In the genomic region with DNA sequence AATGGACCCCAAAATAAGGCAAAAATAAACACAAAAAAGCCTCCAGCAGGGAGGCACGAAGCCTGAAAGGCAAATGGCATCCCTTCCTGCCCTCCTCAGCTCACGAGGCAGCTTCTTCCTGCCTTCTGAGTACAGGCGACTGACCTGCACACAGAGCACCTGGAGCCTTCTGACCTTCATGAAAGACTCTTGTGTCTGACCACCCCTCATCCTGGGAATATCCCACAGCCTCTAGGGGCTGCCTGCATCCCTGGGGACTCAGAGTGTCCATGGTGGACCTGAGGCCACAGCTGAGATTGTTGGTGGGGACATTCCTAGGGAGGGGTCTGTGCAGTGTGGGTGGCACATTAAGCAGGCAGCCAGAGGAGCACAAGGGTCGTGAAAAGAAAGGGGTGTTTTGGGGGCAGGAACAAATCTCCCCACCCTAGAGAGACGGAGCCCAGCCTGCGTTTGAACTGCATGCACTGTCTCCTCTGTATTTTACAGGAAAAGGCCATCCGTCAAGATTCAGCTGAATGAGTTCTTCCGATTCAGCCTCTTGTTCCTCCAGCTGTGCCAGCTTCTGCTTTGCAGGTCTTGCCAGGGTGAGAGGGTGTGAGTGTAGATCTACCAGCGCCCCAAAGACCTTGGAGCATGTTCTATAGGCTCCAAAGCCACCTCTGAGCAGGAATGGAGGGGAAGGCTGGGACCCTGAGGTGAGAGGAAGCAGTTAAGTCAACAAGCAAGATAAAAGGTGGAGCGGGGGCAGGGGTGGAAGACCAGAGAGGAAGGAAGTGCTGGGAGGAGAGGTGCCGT, we compare ENCODE assay signal across 9 cellular contexts.
DNase-seq lines count a peak whose midpoint lies in the region; ATAC-seq and TF ChIP-seq lines count a peak whose summit lies in the region.
"Had no signal": no experiment of that assay in that cellular context is flagged by ENCODE, and none has a peak within 500 bp of the region (broad histone marks: within the 10 kb centered on the region; RNA-seq: fewer than 3 reads in every experiment).

No MANE protein-coding gene starts in this region.

- H3K4me3 ChIP-seq in IMR-90 (ENCODE audit: insufficient read depth, low read depth, low read length), result no peak overlapping the region

- peaks cover 12% of the 10 kb centered on the region for H3K4me1 ChIP-seq in IMR-90 (ENCODE audit: control insufficient read depth, insufficient read depth, low read length)

- no peak overlapping the region for H3K9ac ChIP-seq in IMR-90 (ENCODE audit: low read depth, low read length)

- no peaks in the 10 kb centered on the region for H4K20me1 ChIP-seq in IMR-90 (ENCODE audit: insufficient read depth, low read length)

- H2BK15ac ChIP-seq in IMR-90 (ENCODE audit: low read depth, low read length), result peak overlapping the region; percentile 84; the same call in 2 of the 3 replicates

- no peak overlapping the region for H2BK5ac ChIP-seq in IMR-90 (ENCODE audit: low read depth, low read length, poor library complexity, severe bottlenecking)

- no peak overlapping the region; the same call in 1 of the 2 replicates for H3K18ac ChIP-seq in IMR-90 (ENCODE audit: low read depth, low read length)

- H2AK9ac ChIP-seq in IMR-90 (replicated peaks; ENCODE audit: low read depth, low read length, poor library complexity), result peak overlapping the region; percentile 38

- peak overlapping the region; percentile 81 for H2BK20ac ChIP-seq in IMR-90 (ENCODE audit: low read depth, low read length)

- H3K9me3 Mint-ChIP-seq in nephron progenitor cell, result peaks cover 13% of the 10 kb centered on the region
- no peaks in the 10 kb centered on the region for H3K9me3 Mint-ChIP-seq in natural killer cell

- ATAC-seq in IMR-90 (ENCODE audit: low read depth) (no peak), natural killer cell (no peak)

- CTCF ChIA-PET in IMR-90 (lab: Yijun Ruan, JAX), result interaction anchor here (0.6 to 1.1 kb wide), 3 partner anchors 12 to 195 kb away, joined by 3 read pairs; no protein-coding TSS in a partner anchor

- in situ Hi-C loops in IMR-90 (cut with MboI; ENCODE audit: low sequenced_read_pairs), result no loop called here

- peak overlapping the region; percentile 55 for H2BK120ac ChIP-seq in IMR-90 (ENCODE audit: low read depth, low read length)

- no peak overlapping the region for H3K56ac ChIP-seq in IMR-90 (ENCODE audit: extremely low read depth, insufficient read depth, low read length)

- DNase-seq in CD1c-positive myeloid dendritic cell (ENCODE audit: extremely low spot score), result peak; percentile 54
- DNase-seq in IMR-90, result no peak
- DNase-seq in ecto neural progenitor cell (ENCODE audit: low spot score), result peak; percentile 45
- no peak for DNase-seq in nephron progenitor cell
- no peak for DNase-seq in epidermal melanocyte (ENCODE audit: insufficient read length, low spot score)
- no peak for DNase-seq in NCI-H2081 (lab: John Stamatoyannopoulos, UW)
- DNase-seq in cerebellar nuclear complex (lab: John Stamatoyannopoulos, UW), result no peak
- no peak for DNase-seq in natural killer cell
- DNase-seq: activated CD4-positive, alpha-beta T cell treated with anti-CD3 and anti-CD28 coated beads, Interleukin-2, amount 50 U/mL, for 4 hours had no signal

- H3K23ac ChIP-seq in IMR-90 (ENCODE audit: low read depth, low read length), result no peak overlapping the region; the same call in 1 of the 2 replicates

- TF ChIP-seq CTCF in IMR-90 (conservative IDR thresholded peaks at IDR 0.05; ENCODE audit: low read depth, low read length), result no peak
- no peak for TF ChIP-seq CTCF in nephron progenitor cell (IDR thresholded peaks at IDR 0.05)
- TF ChIP-seq CTCF in natural killer cell (IDR thresholded peaks at IDR 0.05), result no peak

- H3K79me1 ChIP-seq in IMR-90 (ENCODE audit: low read depth in 1 of 2, low read length in 2 of 2), result no peaks in the 10 kb centered on the region

- intact Hi-C loops in IMR-90 (cut with micrococcal nuclease), result no loop called here
- intact Hi-C loops in natural killer cell (cut with micrococcal nuclease), result no loop called here

- H2AK5ac ChIP-seq in IMR-90 (ENCODE audit: low read depth, low read length), result peak overlapping the region; percentile 69

- H3K14ac ChIP-seq in IMR-90 (replicated peaks; ENCODE audit: low read depth, low read length), result peak overlapping the region; percentile 68; the same call in 1 of the 2 replicates

- 88% methylated on average over 5 of the region's 11 CpGs; no CpG with 5 or more reads in 1 of the 2 experiments for WGBS in IMR-90 (ENCODE audit: extremely low coverage in 2 of 2, insufficient read length in 1 of 2), 2 experiments

- no peaks in the 10 kb centered on the region for H3K27me3 ChIP-seq in IMR-90 (ENCODE audit: control insufficient read depth, insufficient read depth, low read length)

- H2AFZ ChIP-seq in IMR-90 (replicated peaks; ENCODE audit: low read length, poor library complexity), result peak overlapping the region; percentile 87

- no peaks in the 10 kb centered on the region; the same call in 1 of the 2 replicates for H3K9me3 ChIP-seq in IMR-90 (ENCODE audit: control insufficient read depth, insufficient read depth, low read length)

- peak overlapping the region in 1 of 2 experiments; percentile 91; a peak in 2 of 4 replicates for H4K8ac ChIP-seq in IMR-90 (ENCODE audit: low read depth in 2 of 2, low read length in 2 of 2)

- H4K5ac ChIP-seq in IMR-90 (ENCODE audit: low read depth, low read length), result peak overlapping the region; percentile 74; the same call in 1 of the 2 replicates

- H3K4me3 Mint-ChIP-seq in nephron progenitor cell (peak overlapping the region; percentile 78), natural killer cell (no peak overlapping the region)

- H3K27me3 Mint-ChIP-seq in nephron progenitor cell (ENCODE audit: low read depth, poor library complexity) (peaks cover 19% of the 10 kb centered on the region), natural killer cell (ENCODE audit: low read depth in 2 of 2) (peaks cover 17 to 25% of the 10 kb centered on the region in 2 donors)

- peak overlapping the region; percentile 71; the same call in 1 of the 2 replicates for H3K27ac ChIP-seq in IMR-90 (ENCODE audit: insufficient read depth, low read length)

- peak overlapping the region; percentile 86 for H3K4ac ChIP-seq in IMR-90 (ENCODE audit: low read depth, low read length)

- H3K4me1 Mint-ChIP-seq in nephron progenitor cell (peaks cover 22% of the 10 kb centered on the region), natural killer cell (peaks cover 10 to 21% of the 10 kb centered on the region in 2 donors)

- POLR2A ChIA-PET in IMR-90 (lab: Charles Lee; ENCODE audit: unreplicated experiment), result no interaction called here

- H3K36me3 ChIP-seq in IMR-90 (ENCODE audit: control insufficient read depth, insufficient read depth, low read length), result no peaks in the 10 kb centered on the region

- no peak for TF ChIP-seq RAD21 in IMR-90 (IDR thresholded peaks at IDR 0.05; ENCODE audit: low read length)

- H3K36me3 Mint-ChIP-seq in nephron progenitor cell (ENCODE audit: low read depth) (no peaks in the 10 kb centered on the region), natural killer cell (no peaks in the 10 kb centered on the region)

- peak overlapping the region; percentile 82 for H3K27ac Mint-ChIP-seq in nephron progenitor cell
- H3K27ac Mint-ChIP-seq in natural killer cell, result no peak overlapping the region

- H3K9me1 ChIP-seq in IMR-90 (ENCODE audit: insufficient read depth, low read length), result peaks cover 15% of the 10 kb centered on the region; the same call in 1 of the 2 replicates

- no TSS peak for BruUV-seq in IMR-90 (replicated peaks; lab: Mats Ljungman, UMichigan)

- no peak overlapping the region for H3K4me2 ChIP-seq in IMR-90 (ENCODE audit: low read depth, low read length)

- no peak for TF ChIP-seq POLR2A in IMR-90 (IDR thresholded peaks at IDR 0.05; ENCODE audit: low read depth, low read length)

- peak overlapping the region; percentile 92 for H4K91ac ChIP-seq in IMR-90 (ENCODE audit: insufficient read depth, low read depth, low read length)

- dilution Hi-C loops in IMR-90 (cut with HindIII; ENCODE audit: low sequenced_read_pairs, unreplicated experiment), result no loop called here

TF ChIP-seq in IMR-90, 13 proteins besides CTCF, POLR2A, EP300 and RAD21:
- TF ChIP-seq RFX5 (IDR thresholded peaks at IDR 0.05; ENCODE audit: low read depth, low read length) (no peak), CEBPB (IDR thresholded peaks at IDR 0.05; ENCODE audit: low read depth, low read length) (no peak), MAZ (IDR thresholded peaks at IDR 0.05; ENCODE audit: borderline replicate concordance, low read depth, low read length) (no peak), MAFK (IDR thresholded peaks at IDR 0.05; ENCODE audit: low read depth, low read length) (no peak), BHLHE40 (IDR thresholded peaks at IDR 0.05; ENCODE audit: low read depth, low read length) (no peak), NFE2L2 (IDR thresholded peaks at IDR 0.05; ENCODE audit: low read depth, low read length) (no peak)
- TF ChIP-seq, protein P1, sequence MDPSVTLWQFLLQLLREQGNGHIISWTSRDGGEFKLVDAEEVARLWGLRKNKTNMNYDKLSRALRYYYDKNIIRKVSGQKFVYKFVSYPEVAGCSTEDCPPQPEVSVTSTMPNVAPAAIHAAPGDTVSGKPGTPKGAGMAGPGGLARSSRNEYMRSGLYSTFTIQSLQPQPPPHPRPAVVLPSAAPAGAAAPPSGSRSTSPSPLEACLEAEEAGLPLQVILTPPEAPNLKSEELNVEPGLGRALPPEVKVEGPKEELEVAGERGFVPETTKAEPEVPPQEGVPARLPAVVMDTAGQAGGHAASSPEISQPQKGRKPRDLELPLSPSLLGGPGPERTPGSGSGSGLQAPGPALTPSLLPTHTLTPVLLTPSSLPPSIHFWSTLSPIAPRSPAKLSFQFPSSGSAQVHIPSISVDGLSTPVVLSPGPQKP (IDR thresholded peaks at IDR 0.05; ENCODE audit: borderline replicate concordance, low read depth, low read length), result no peak
- TF ChIP-seq, protein P2, sequence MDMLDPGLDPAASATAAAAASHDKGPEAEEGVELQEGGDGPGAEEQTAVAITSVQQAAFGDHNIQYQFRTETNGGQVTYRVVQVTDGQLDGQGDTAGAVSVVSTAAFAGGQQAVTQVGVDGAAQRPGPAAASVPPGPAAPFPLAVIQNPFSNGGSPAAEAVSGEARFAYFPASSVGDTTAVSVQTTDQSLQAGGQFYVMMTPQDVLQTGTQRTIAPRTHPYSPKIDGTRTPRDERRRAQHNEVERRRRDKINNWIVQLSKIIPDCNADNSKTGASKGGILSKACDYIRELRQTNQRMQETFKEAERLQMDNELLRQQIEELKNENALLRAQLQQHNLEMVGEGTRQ (IDR thresholded peaks at IDR 0.05; ENCODE audit: low read depth, low read length), result no peak

Comparison
In these comparisons a context has a peak if more than half of its experiments do, and no peak if none do; other contexts are left out.
1. DNase-seq: peak in CD1c-positive myeloid dendritic cell (single experiment) and ecto neural progenitor cell (single experiment); none in IMR-90 (single experiment), nephron progenitor cell (single experiment), epidermal melanocyte (single experiment), NCI-H2081 (0 of 2), cerebellar nuclear complex (0 of 2) and natural killer cell (single experiment).